Comparison of ENCODE assay signal across 8 cellular contexts in genomic region chr16:70251651-70252354, GRCh38. TPM values are rescaled to one million over a fixed set of nuclear protein-coding genes. Genes with fewer than 3 reads are reported as not detected.
DNase-seq lines count a peak whose midpoint lies in the region; ATAC-seq lines count a peak whose summit lies in the region.

Gene EXOSC6 (minus strand): TSS chr16:70251940. CDS start chr16:70251900, 40 bp downstream.

- H3K27me3 Mint-ChIP-seq in activated CD4-positive, alpha-beta T cell treated with anti-CD3 and anti-CD28 coated beads for 36 hours = no peaks in the 10 kb centered on the region

- POLR2A ChIA-PET in activated CD4-positive, alpha-beta T cell treated with anti-CD3 and anti-CD28 coated beads for 36 hours (lab: Charles Lee) = interaction anchor here (0.5 to 1.6 kb wide), 6 partner anchors 16 to 310 kb away, joined by 3 to 6 read pairs (median 3); partner anchors contain the start of genes AARS1 and DDX19A

- intact Hi-C loops in activated CD4-positive, alpha-beta T cell treated with anti-CD3 and anti-CD28 coated beads for 36 hours (cut with DNase I, micrococcal nuclease) = loop anchor here (1.0 to 10.0 kb wide), 7 partner anchors 37 to 273 kb away; partner anchors contain the start of genes AARS1 (in 2 of the 2), COG4 (in 2 of the 2), SF3B3 (in 2 of the 2) and DDX19A (in 1 of the 2)
- intact Hi-C loops in left colon (cut with DNase I, micrococcal nuclease) = no loop called here

- peak; percentile 75 for ATAC-seq in GM19324 (IDR thresholded peaks at IDR 0.05; ENCODE audit: low FRiP score, unreplicated experiment)
- peak; percentile 80 for ATAC-seq in HG03460 (IDR thresholded peaks at IDR 0.05; ENCODE audit: unreplicated experiment)
- peak; percentile 94 for ATAC-seq in activated CD4-positive, alpha-beta T cell treated with anti-CD3 and anti-CD28 coated beads for 36 hours
- ATAC-seq in left colon = peak; percentile 91

- DNase-seq in C1 segment of cervical spinal cord (lab: John Stamatoyannopoulos, UW) (peak; percentile 20 to 92 (median 84)), NCI-H524 (lab: John Stamatoyannopoulos, UW) (peak; percentile 94 to 95), left colon (peak; percentile 91 to 94)
- peak; percentile 96 for DNase-seq in activated CD4-positive, alpha-beta T cell treated with anti-CD3 and anti-CD28 coated beads for 36 hours
- DNase-seq in stimulated activated CD4-positive, alpha-beta T cell treated with anti-CD3 and anti-CD28 coated beads, Interleukin-1b, Interleukin-23, amount 100 ng/mL, for 4 hours (ENCODE audit: low read depth in 2 of 2) = peak; percentile 85 to 86

- peak within 1 kb of the TSS; percentile 47 for H3K27ac ChIP-seq in cingulate gyrus (ENCODE audit: low read depth, low read length)

- no peaks in the 10 kb centered on the region for H3K9me3 Mint-ChIP-seq in activated CD4-positive, alpha-beta T cell treated with anti-CD3 and anti-CD28 coated beads for 36 hours (ENCODE audit: low read depth)

- H3K27ac Mint-ChIP-seq in activated CD4-positive, alpha-beta T cell treated with anti-CD3 and anti-CD28 coated beads for 36 hours = peak within 1 kb of the TSS; percentile 84

- peaks cover 16% of the 10 kb centered on the region for H3K4me1 Mint-ChIP-seq in activated CD4-positive, alpha-beta T cell treated with anti-CD3 and anti-CD28 coated beads for 36 hours

- peaks cover 48% of the 10 kb centered on the region for H3K36me3 Mint-ChIP-seq in activated CD4-positive, alpha-beta T cell treated with anti-CD3 and anti-CD28 coated beads for 36 hours (ENCODE audit: low read depth)

- CTCF ChIA-PET in activated CD4-positive, alpha-beta T cell treated with anti-CD3 and anti-CD28 coated beads for 36 hours (lab: Charles Lee) = interaction anchor here (0.7 to 3.3 kb wide), 9 partner anchors 10 to 294 kb away, joined by 3 to 14 read pairs (median 5); partner anchors contain the start of genes AARS1 and DDX19A

- peak within 1 kb of the TSS; percentile 85 for H3K4me3 Mint-ChIP-seq in activated CD4-positive, alpha-beta T cell treated with anti-CD3 and anti-CD28 coated beads for 36 hours

RNA-seq across cellular contexts. Expression of gene EXOSC6, which starts in this region (rescaled TPM):
- total RNA-seq in activated CD4-positive, alpha-beta T cell treated with anti-CD3 and anti-CD28 coated beads for 36 hours = 10 to 100 TPM; 18.7 to 23.5 TPM
- total RNA-seq in left colon = 10 to 100 TPM; 15.0 to 19.6 TPM

Comparison
In these comparisons a context has a peak if more than half of its experiments do, and no peak if none do; other contexts are left out.
1. Peak in every context shown above with its lines: DNase-seq, ATAC-seq and H3K27ac ChIP-seq.
2. intact Hi-C loops: an anchor here in activated CD4-positive, alpha-beta T cell treated with anti-CD3 and anti-CD28 coated beads for 36 hours (1.0 to 10.0 kb wide); none called in left colon.